In the genomic region with DNA sequence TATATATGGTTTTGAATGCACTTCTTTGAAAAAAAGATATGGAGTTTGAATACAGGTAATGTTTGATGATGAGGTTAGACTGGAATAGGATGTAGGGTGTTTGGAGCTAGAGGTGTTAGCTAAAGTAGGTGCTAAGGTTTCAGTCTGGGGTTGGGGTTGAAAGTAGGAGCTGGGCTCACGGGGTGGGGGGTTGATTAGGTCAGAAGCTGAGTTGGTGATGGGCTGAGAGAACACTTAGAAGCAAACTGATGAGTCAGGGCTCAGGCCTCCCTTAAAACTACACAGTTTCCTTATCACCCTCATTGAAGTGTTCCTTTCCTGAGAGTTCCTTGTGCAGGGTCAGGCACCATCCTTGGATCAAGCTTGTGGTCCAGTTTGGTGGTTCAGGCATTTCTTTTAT, we compare ENCODE assay signal across 28 cellular contexts.
"Had no signal": no experiment of that assay in that cellular context is flagged by ENCODE, and none has a peak within 500 bp of the region (broad histone marks: within the 10 kb centered on the region; RNA-seq: fewer than 3 reads in every experiment).

No MANE protein-coding gene starts in this region.

- H3K36me3 Mint-ChIP-seq: activated naive CD4-positive, alpha-beta T cell treated with anti-CD3 and anti-CD28 coated beads, Interleukin-2, amount 10 ng/mL, durations not matched to agents 7 days and 5 days; activated naive CD4-positive, alpha-beta T cell treated with anti-CD3 and anti-CD28 coated beads, Interleukin-2, amount 50 U/mL, for 72 hours; activated naive CD8-positive, alpha-beta T cell treated with anti-CD3 and anti-CD28 coated beads, Interleukin-2, amount 10 ng/mL, durations not matched to agents 7 days and 5 days; WTC11 had no signal

- H3K27ac ChIP-seq: brain microvascular endothelial cell, coronary artery, dorsolateral prefrontal cortex, esophagus muscularis mucosa, foreskin keratinocyte, gastrocnemius medialis, heart left ventricle had no signal

- DNase-seq: activated CD4-positive, alpha-beta memory T cell treated with anti-CD3 and anti-CD28 coated beads, Interleukin-2, amount 10 ng/mL, durations not matched to agents 7 days and 5 days; activated CD4-positive, alpha-beta T cell treated with anti-CD3 and anti-CD28 coated beads for 1 hour; activated CD4-positive, alpha-beta T cell treated with anti-CD3 and anti-CD28 coated beads for 4 hours; activated CD4-positive, alpha-beta T cell treated with anti-CD3 and anti-CD28 coated beads, Interleukin-2, amount 10 ng/mL, durations not matched to agents 7 days and 5 days; activated CD4-positive, alpha-beta T cell treated with anti-CD3 and anti-CD28 coated beads, Interleukin-2, amount 50 U/mL, for 4 hours; activated CD8-positive, alpha-beta memory T cell treated with anti-CD3 and anti-CD28 coated beads, Interleukin-2, amount 50 U/mL, for 48 hours; activated gamma-delta T cell; activated naive CD4-positive, alpha-beta T cell; activated naive CD4-positive, alpha-beta T cell treated with anti-CD3 and anti-CD28 coated beads, Interleukin-2, amount 10 ng/mL, durations not matched to agents 7 days and 5 days; activated naive CD8-positive, alpha-beta T cell treated with anti-CD3 and anti-CD28 coated beads, Interleukin-2, amount 10 ng/mL, durations not matched to agents 7 days and 5 days; activated T-cell treated with anti-CD3 and anti-CD28 coated beads for 4 hours; activated T-cell treated with anti-CD3 and anti-CD28 coated beads, Interleukin-2, amount 50 U/mL, for 24 hours; activated T-cell treated with anti-CD3 and anti-CD28 coated beads, Interleukin-2, amount 50 U/mL, for 72 hours; brain microvascular endothelial cell; dorsolateral prefrontal cortex; effector memory CD4-positive, alpha-beta T cell; erythroblast; foreskin keratinocyte; gastrocnemius medialis; glutamatergic neuron; heart left ventricle; T-helper 2 cell had no signal

- H3K9me3 Mint-ChIP-seq: activated naive CD4-positive, alpha-beta T cell treated with anti-CD3 and anti-CD28 coated beads, Interleukin-2, amount 10 ng/mL, durations not matched to agents 7 days and 5 days; activated naive CD8-positive, alpha-beta T cell treated with anti-CD3 and anti-CD28 coated beads, Interleukin-2, amount 10 ng/mL, durations not matched to agents 7 days and 5 days; dendritic cell treated with granulocyte-macrophage colony-stimulating factor and Interleukin-4, amounts not matched to agents 40 ng/mL and 50 ng/mL, for 4 days; WTC11 had no signal

- H3K4me3 ChIP-seq: coronary artery, dorsolateral prefrontal cortex, esophagus muscularis mucosa, gastrocnemius medialis, heart left ventricle had no signal

- H3K4me1 Mint-ChIP-seq: activated CD4-positive, alpha-beta memory T cell treated with anti-CD3 and anti-CD28 coated beads, Interleukin-2, amount 10 ng/mL, durations not matched to agents 7 days and 5 days; activated CD4-positive, alpha-beta T cell treated with anti-CD3 and anti-CD28 coated beads, Interleukin-2, amount 10 ng/mL, durations not matched to agents 7 days and 5 days; activated naive CD4-positive, alpha-beta T cell treated with anti-CD3 and anti-CD28 coated beads, Interleukin-2, amount 10 ng/mL, durations not matched to agents 7 days and 5 days; activated naive CD8-positive, alpha-beta T cell treated with anti-CD3 and anti-CD28 coated beads, Interleukin-2, amount 10 ng/mL, durations not matched to agents 7 days and 5 days; central memory CD8-positive, alpha-beta T cell had no signal

- ATAC-seq: activated naive CD4-positive, alpha-beta T cell treated with anti-CD3 and anti-CD28 coated beads, Interleukin-2, amount 50 U/mL, for 72 hours; activated T-cell treated with anti-CD3 and anti-CD28 coated beads, Interleukin-2, amount 50 U/mL, for 72 hours; foreskin keratinocyte; gastrocnemius medialis; heart left ventricle; WTC11 had no signal

- H3K27me3 Mint-ChIP-seq: activated CD4-positive, alpha-beta memory T cell treated with anti-CD3 and anti-CD28 coated beads, Interleukin-2, amount 10 ng/mL, durations not matched to agents 7 days and 5 days; activated CD4-positive, alpha-beta T cell treated with anti-CD3 and anti-CD28 coated beads, Interleukin-2, amount 10 ng/mL, durations not matched to agents 7 days and 5 days; activated naive CD4-positive, alpha-beta T cell treated with anti-CD3 and anti-CD28 coated beads, Interleukin-2, amount 10 ng/mL, durations not matched to agents 7 days and 5 days; activated naive CD8-positive, alpha-beta T cell treated with anti-CD3 and anti-CD28 coated beads, Interleukin-2, amount 10 ng/mL, durations not matched to agents 7 days and 5 days; activated T-cell treated with anti-CD3 and anti-CD28 coated beads, Interleukin-2, amount 50 U/mL, for 24 hours; central memory CD8-positive, alpha-beta T cell; dendritic cell treated with granulocyte-macrophage colony-stimulating factor and Interleukin-4, amounts not matched to agents 40 ng/mL and 50 ng/mL, for 4 days had no signal

- H3K4me3 Mint-ChIP-seq: activated CD4-positive, alpha-beta memory T cell treated with anti-CD3 and anti-CD28 coated beads, Interleukin-2, amount 10 ng/mL, durations not matched to agents 7 days and 5 days; activated CD4-positive, alpha-beta T cell treated with anti-CD3 and anti-CD28 coated beads, Interleukin-2, amount 10 ng/mL, durations not matched to agents 7 days and 5 days; activated naive CD4-positive, alpha-beta T cell treated with anti-CD3 and anti-CD28 coated beads, Interleukin-2, amount 10 ng/mL, durations not matched to agents 7 days and 5 days; activated naive CD8-positive, alpha-beta T cell treated with anti-CD3 and anti-CD28 coated beads, Interleukin-2, amount 10 ng/mL, durations not matched to agents 7 days and 5 days; activated T-cell treated with anti-CD3 and anti-CD28 coated beads, Interleukin-2, amount 50 U/mL, for 24 hours; activated T-cell treated with anti-CD3 and anti-CD28 coated beads, Interleukin-2, amount 50 U/mL, for 72 hours; central memory CD8-positive, alpha-beta T cell; dendritic cell treated with granulocyte-macrophage colony-stimulating factor and Interleukin-4, amounts not matched to agents 40 ng/mL and 50 ng/mL, for 4 days; WTC11 had no signal

- H3K27me3 ChIP-seq: brain microvascular endothelial cell, foreskin keratinocyte, gastrocnemius medialis, heart left ventricle had no signal

- H3K27ac Mint-ChIP-seq: activated CD4-positive, alpha-beta memory T cell treated with anti-CD3 and anti-CD28 coated beads, Interleukin-2, amount 10 ng/mL, durations not matched to agents 7 days and 5 days; activated CD4-positive, alpha-beta T cell treated with anti-CD3 and anti-CD28 coated beads, Interleukin-2, amount 10 ng/mL, durations not matched to agents 7 days and 5 days; activated naive CD4-positive, alpha-beta T cell treated with anti-CD3 and anti-CD28 coated beads, Interleukin-2, amount 10 ng/mL, durations not matched to agents 7 days and 5 days; activated naive CD4-positive, alpha-beta T cell treated with anti-CD3 and anti-CD28 coated beads, Interleukin-2, amount 50 U/mL, for 72 hours; activated naive CD8-positive, alpha-beta T cell treated with anti-CD3 and anti-CD28 coated beads, Interleukin-2, amount 10 ng/mL, durations not matched to agents 7 days and 5 days; activated T-cell treated with anti-CD3 and anti-CD28 coated beads, Interleukin-2, amount 50 U/mL, for 24 hours; activated T-cell treated with anti-CD3 and anti-CD28 coated beads, Interleukin-2, amount 50 U/mL, for 72 hours; dendritic cell treated with granulocyte-macrophage colony-stimulating factor and Interleukin-4, amounts not matched to agents 40 ng/mL and 50 ng/mL, for 4 days; WTC11 had no signal

- H3K4me1 ChIP-seq: esophagus muscularis mucosa, foreskin keratinocyte, gastrocnemius medialis, heart left ventricle had no signal

- H3K9me3 ChIP-seq: esophagus muscularis mucosa, gastrocnemius medialis, heart left ventricle had no signal

- H3K36me3 ChIP-seq: brain microvascular endothelial cell, esophagus muscularis mucosa, gastrocnemius medialis, heart left ventricle had no signal
